Comparison of ENCODE assay signal across 19 cellular contexts in the genomic region with DNA sequence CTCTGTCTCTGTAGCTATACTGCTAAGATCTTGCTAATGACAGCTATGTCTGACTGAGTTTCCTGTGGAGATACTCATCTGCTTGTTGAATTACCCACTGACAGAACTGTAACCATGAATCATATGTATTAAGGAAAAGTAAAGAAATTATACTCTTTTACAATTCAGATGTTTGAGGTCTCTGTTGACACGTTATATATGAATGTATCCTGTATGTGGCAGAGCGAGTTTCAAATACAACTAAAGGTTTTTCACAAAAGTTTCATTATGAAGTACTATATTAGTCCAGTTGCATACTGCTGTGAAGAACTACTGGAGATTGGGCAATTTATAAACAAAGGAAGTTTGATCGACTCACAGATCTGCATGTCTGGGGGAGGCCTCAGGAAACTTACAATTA.
DNase-seq lines count a peak whose midpoint lies in the region; ATAC-seq and TF ChIP-seq lines count a peak whose summit lies in the region.
"Had no signal": no experiment of that assay in that cellular context is flagged by ENCODE, and none has a peak within 500 bp of the region (broad histone marks: within the 10 kb centered on the region; RNA-seq: fewer than 3 reads in every experiment).

No MANE protein-coding gene starts in this region.

- no peak overlapping the region for H3K27ac ChIP-seq in endodermal cell (ENCODE audit: low read depth, low read length)
- no peak overlapping the region for H3K27ac ChIP-seq in Karpas-422 (ENCODE audit: low read length)
- H3K27ac ChIP-seq: BLaER1 had no signal

- H3K4me1 ChIP-seq in endodermal cell (ENCODE audit: control insufficient read depth, insufficient read depth, low read length) (no peaks in the 10 kb centered on the region), Karpas-422 (ENCODE audit: low read length) (no peaks in the 10 kb centered on the region)
- H3K4me1 ChIP-seq: BLaER1 had no signal

- DNase-seq in activated T-cell treated with anti-CD3 and anti-CD28 coated beads, Interleukin-2, amount 50 U/mL, for 4 hours: no peak
- DNase-seq in activated T-cell treated with anti-CD3 and anti-CD28 coated beads, Interleukin-2, amount 50 U/mL, for 1 hour: no peak
- DNase-seq in RKO (ENCODE audit: low spot score) (peak; percentile 14), endodermal cell (no peak), iris pigment epithelial cell (ENCODE audit: low read depth) (peak; percentile 49), NCI-H82 treated with DMSO at 0.1 percent for 48 hours (lab: John Stamatoyannopoulos, UW; ENCODE audit: unreplicated experiment) (no peak), Karpas-422 (no peak)
- no peak for DNase-seq in naive thymus-derived CD8-positive, alpha-beta T cell
- DNase-seq: CD8-positive, alpha-beta memory T cell; DMS79 treated with DMSO at 0.1 percent for 48 hours; GDM1; NCI-H1436; NCI-H2081; NCI-H510A treated with DMSO at 0.1 percent for 48 hours; NCI-H82; SHP77 had no signal

- H3K9me3 ChIP-seq in endodermal cell (ENCODE audit: control insufficient read depth, low read length): peaks cover 23% of the 10 kb centered on the region
- peaks cover 8% of the 10 kb centered on the region; the same call in 1 of the 2 replicates for H3K9me3 ChIP-seq in Karpas-422 (ENCODE audit: low read length)

- no peaks in the 10 kb centered on the region for H3K36me3 Mint-ChIP-seq in activated T-cell treated with anti-CD3 and anti-CD28 coated beads, Interleukin-2, amount 50 U/mL, for 4 hours (ENCODE audit: insufficient read depth)
- peaks cover 7% of the 10 kb centered on the region for H3K36me3 Mint-ChIP-seq in endodermal cell (ENCODE audit: low read depth)
- peaks cover 0 to 6% (median 0%) of the 10 kb centered on the region in 3 donors for H3K36me3 Mint-ChIP-seq in naive thymus-derived CD8-positive, alpha-beta T cell
- H3K36me3 Mint-ChIP-seq: CD8-positive, alpha-beta memory T cell had no signal

- no peak overlapping the region for H3K4me2 ChIP-seq in Karpas-422 (ENCODE audit: low read depth, low read length, poor library complexity, severe bottlenecking)
- H3K4me2 ChIP-seq: BLaER1 had no signal

- H3K36me3 ChIP-seq in endodermal cell (ENCODE audit: control insufficient read depth, insufficient read depth, low read length) (no peaks in the 10 kb centered on the region), Karpas-422 (ENCODE audit: insufficient read depth, low read length) (peaks cover 31% of the 10 kb centered on the region)

- 97 to 100% methylated on average over 2 to 3 of the region's 3 CpGs for WGBS in endodermal cell (ENCODE audit: insufficient coverage in 1 of 2, insufficient read length in 1 of 2), 2 experiments

- peaks cover 11% of the 10 kb centered on the region for H3K9me3 Mint-ChIP-seq in activated T-cell treated with anti-CD3 and anti-CD28 coated beads, Interleukin-2, amount 50 U/mL, for 4 hours
- H3K9me3 Mint-ChIP-seq in endodermal cell: peaks cover 25% of the 10 kb centered on the region
- H3K9me3 Mint-ChIP-seq in naive thymus-derived CD8-positive, alpha-beta T cell: peaks cover 0 to 25% (median 6%) of the 10 kb centered on the region in 9 donors

- no peak overlapping the region for H2AFZ ChIP-seq in Karpas-422 (ENCODE audit: low read length)

- no peaks in the 10 kb centered on the region for H4K20me1 ChIP-seq in Karpas-422 (ENCODE audit: insufficient read depth, low read depth, low read length)
- H4K20me1 ChIP-seq: BLaER1 had no signal

- peaks cover 75% of the 10 kb centered on the region for H3K79me2 ChIP-seq in Karpas-422 (ENCODE audit: low read length)

- POLR2A ChIA-PET in naive thymus-derived CD8-positive, alpha-beta T cell (lab: Charles Lee): no interaction called here

- H3K4me3 Mint-ChIP-seq in activated T-cell treated with anti-CD3 and anti-CD28 coated beads, Interleukin-2, amount 50 U/mL, for 4 hours: no peak overlapping the region
- H3K4me3 Mint-ChIP-seq in endodermal cell: no peak overlapping the region
- no peak overlapping the region for H3K4me3 Mint-ChIP-seq in naive thymus-derived CD8-positive, alpha-beta T cell
- H3K4me3 Mint-ChIP-seq: CD8-positive, alpha-beta memory T cell had no signal

- H3K27me3 ChIP-seq in endodermal cell (ENCODE audit: control insufficient read depth, insufficient read depth, low read length, poor library complexity, severe bottlenecking) (no peaks in the 10 kb centered on the region), Karpas-422 (ENCODE audit: low read length) (no peaks in the 10 kb centered on the region)
- H3K27me3 ChIP-seq: BLaER1 had no signal

- no peaks in the 10 kb centered on the region for H3K9me2 ChIP-seq in Karpas-422 (replicated peaks; ENCODE audit: insufficient read depth, low read length)

- ATAC-seq in activated T-cell treated with anti-CD3 and anti-CD28 coated beads, Interleukin-2, amount 50 U/mL, for 4 hours: peak; percentile 27 to 32
- ATAC-seq in naive thymus-derived CD8-positive, alpha-beta T cell: no peak
- ATAC-seq: GM12878, Panc1 had no signal

- no peaks in the 10 kb centered on the region for H3K4me1 Mint-ChIP-seq in activated T-cell treated with anti-CD3 and anti-CD28 coated beads, Interleukin-2, amount 50 U/mL, for 4 hours (ENCODE audit: low read depth)
- H3K4me1 Mint-ChIP-seq in endodermal cell: no peaks in the 10 kb centered on the region
- no peaks in the 10 kb centered on the region for H3K4me1 Mint-ChIP-seq in naive thymus-derived CD8-positive, alpha-beta T cell
- H3K4me1 Mint-ChIP-seq: CD8-positive, alpha-beta memory T cell had no signal

- peak overlapping the region; percentile 32 for H3K4me3 ChIP-seq in endodermal cell (ENCODE audit: low read length)
- H3K4me3 ChIP-seq in Karpas-422 (ENCODE audit: low read length): no peak overlapping the region
- H3K4me3 ChIP-seq: BLaER1, GM12878 had no signal

- H3K9ac ChIP-seq in endodermal cell (ENCODE audit: extremely low read depth, low read length, poor library complexity, severe bottlenecking) (no peak overlapping the region), Karpas-422 (ENCODE audit: low read length) (no peak overlapping the region)
- H3K9ac ChIP-seq: BLaER1 had no signal

- no peak for TF ChIP-seq CTCF in endodermal cell (conservative IDR thresholded peaks at IDR 0.05)

- H3K27me3 Mint-ChIP-seq in activated T-cell treated with anti-CD3 and anti-CD28 coated beads, Interleukin-2, amount 50 U/mL, for 4 hours (ENCODE audit: low read depth): no peaks in the 10 kb centered on the region
- no peaks in the 10 kb centered on the region for H3K27me3 Mint-ChIP-seq in endodermal cell (ENCODE audit: insufficient read depth)
- H3K27me3 Mint-ChIP-seq in naive thymus-derived CD8-positive, alpha-beta T cell: peaks cover 0 to 2% (median 0%) of the 10 kb centered on the region in 5 donors

- H3K27ac Mint-ChIP-seq in endodermal cell: no peak overlapping the region
- no peak overlapping the region for H3K27ac Mint-ChIP-seq in naive thymus-derived CD8-positive, alpha-beta T cell
- H3K27ac Mint-ChIP-seq: CD8-positive, alpha-beta memory T cell had no signal

Comparison
In these comparisons a context has a peak if more than half of its experiments do, and no peak if none do; other contexts are left out.
1. ATAC-seq: peak in activated T-cell treated with anti-CD3 and anti-CD28 coated beads, Interleukin-2, amount 50 U/mL, for 4 hours (2 of 2); none in naive thymus-derived CD8-positive, alpha-beta T cell (0 of 2).
2. DNase-seq: peak in RKO (single experiment) and iris pigment epithelial cell (single experiment); none in activated T-cell treated with anti-CD3 and anti-CD28 coated beads, Interleukin-2, amount 50 U/mL, for 4 hours (single experiment), activated T-cell treated with anti-CD3 and anti-CD28 coated beads, Interleukin-2, amount 50 U/mL, for 1 hour (single experiment), endodermal cell (single experiment), naive thymus-derived CD8-positive, alpha-beta T cell (0 of 10), NCI-H82 treated with DMSO at 0.1 percent for 48 hours (single experiment) and Karpas-422 (single experiment).